ENCODE assay signal across 8 cellular contexts in genomic region chr16:23737423-23738028, GRCh38. TPM values are rescaled to one million over a fixed set of nuclear protein-coding genes. Genes with fewer than 3 reads are reported as not detected.
"Had no signal": no experiment of that assay in that cellular context is flagged by ENCODE, and none has a peak within 500 bp of the region (broad histone marks: within the 10 kb centered on the region; RNA-seq: fewer than 3 reads in every experiment).

No MANE protein-coding gene starts in this region.

RNA-seq across cellular contexts. Expression of gene CHP2, which starts 17.3 kb away (rescaled TPM):
- total RNA-seq: M059J, NCI-H460, OCI-LY7, PC-9, Right ventricle myocardium inferior, RPMI7951, SJCRH30, SK-MEL-5 had no signal

RNA-seq across cellular contexts. Expression of gene ERN2, which starts 24.5 kb away (rescaled TPM):
- total RNA-seq: M059J, NCI-H460, Right ventricle myocardium inferior, RPMI7951, SJCRH30, SK-MEL-5 had no signal
